In genomic region chr12:14394317-14395058, GRCh38 we compare ENCODE assay signal across 1 cellular context.
TF ChIP-seq lines count a peak whose summit lies in the region.

No MANE protein-coding gene starts in this region.

TF ChIP-seq in SK-N-SH, 30 proteins besides CTCF, POLR2A, EP300 and RAD21 (continued from another document):
- no peak for TF ChIP-seq ZBTB33 (IDR thresholded peaks at IDR 0.05; ENCODE audit: borderline replicate concordance, low read depth)
- TF ChIP-seq JUND (IDR thresholded peaks at IDR 0.05): peak; percentile 55
- TF ChIP-seq NFIC (IDR thresholded peaks at IDR 0.05; ENCODE audit: borderline replicate concordance): peak; percentile 18; the same call in 1 of the 2 replicates
- TF ChIP-seq TAF1 (IDR thresholded peaks at IDR 0.05; ENCODE audit: borderline replicate concordance, low read depth, low read length): 0 out of 2 replicates have a peak, but pooled peaks have one; percentile 27
- no peak for TF ChIP-seq RCOR1 (IDR thresholded peaks at IDR 0.05; ENCODE audit: low read length)
- no peak for TF ChIP-seq FOXM1 (IDR thresholded peaks at IDR 0.05; ENCODE audit: low read depth)
- TF ChIP-seq USF2 (IDR thresholded peaks at IDR 0.05; ENCODE audit: borderline replicate concordance, low read depth, low read length): no peak
- TF ChIP-seq EZH2phosphoT487 (IDR thresholded peaks at IDR 0.05; ENCODE audit: borderline replicate concordance, low read depth): no peak
- TF ChIP-seq MAX (IDR thresholded peaks at IDR 0.05; ENCODE audit: low read depth): 0 out of 2 replicates have a peak, but pooled peaks have one; percentile 20
- no peak for TF ChIP-seq IRF3 (IDR thresholded peaks at IDR 0.05; ENCODE audit: low read depth, low read length)
- TF ChIP-seq ELF1 (IDR thresholded peaks at IDR 0.05): no peak
- TF ChIP-seq FOSL2 (IDR thresholded peaks at IDR 0.05; ENCODE audit: borderline replicate concordance, low read depth): no peak
- no peak for TF ChIP-seq FOXJ3 (CRISPR knock-in tag; IDR thresholded peaks at IDR 0.05)
- TF ChIP-seq RXRA (IDR thresholded peaks at IDR 0.05; ENCODE audit: borderline replicate concordance, low read depth): no peak
